1 cellular context compared by ENCODE assay signal in the genomic region with DNA sequence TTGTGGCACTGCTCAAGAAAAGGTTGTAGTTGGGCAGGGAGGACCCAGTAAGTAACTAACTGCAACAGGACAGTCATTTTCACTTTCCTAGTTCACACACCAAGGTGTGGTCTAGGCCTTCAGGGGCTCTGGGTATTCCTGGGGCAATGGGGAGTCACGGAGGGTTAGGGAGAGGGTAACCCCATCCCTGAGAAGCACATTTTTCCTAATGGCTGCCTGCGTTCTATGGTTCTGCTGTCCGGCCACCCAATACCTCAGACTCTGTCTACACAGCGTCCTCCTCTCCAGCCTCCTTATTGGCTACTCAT.
TF ChIP-seq lines count a peak whose summit lies in the region.

No MANE protein-coding gene starts in this region.

TF ChIP-seq in GM12878, 131 proteins besides CTCF, POLR2A, EP300 and RAD21:
- TF ChIP-seq PML (IDR thresholded peaks at IDR 0.05; ENCODE audit: low read length) (0 out of 2 replicates have a peak, but pooled peaks have one; percentile 42), ETV6 (conservative IDR thresholded peaks at IDR 0.05 in 1 of 2, IDR thresholded peaks at IDR 0.05 in 1 of 2; ENCODE audit: borderline replicate concordance in 1 of 2, low read depth in 1 of 2) (no peak), TAF1 (IDR thresholded peaks at IDR 0.05; ENCODE audit: borderline replicate concordance, low read depth, low read length) (no peak), YY1 (IDR thresholded peaks at IDR 0.05; ENCODE audit: low read depth, low read length) (peak; percentile 83), LARP7 (IDR thresholded peaks at IDR 0.05) (peak; percentile 40; the same call in 1 of the 2 replicates), ZBED1 (IDR thresholded peaks at IDR 0.05; ENCODE audit: borderline replicate concordance) (no peak), MYC (IDR thresholded peaks at IDR 0.05; ENCODE audit: insufficient read depth, insufficient read length, insufficient replicate concordance, low read length, severe bottlenecking) (peak; percentile 20)
- TF ChIP-seq, protein P1, sequence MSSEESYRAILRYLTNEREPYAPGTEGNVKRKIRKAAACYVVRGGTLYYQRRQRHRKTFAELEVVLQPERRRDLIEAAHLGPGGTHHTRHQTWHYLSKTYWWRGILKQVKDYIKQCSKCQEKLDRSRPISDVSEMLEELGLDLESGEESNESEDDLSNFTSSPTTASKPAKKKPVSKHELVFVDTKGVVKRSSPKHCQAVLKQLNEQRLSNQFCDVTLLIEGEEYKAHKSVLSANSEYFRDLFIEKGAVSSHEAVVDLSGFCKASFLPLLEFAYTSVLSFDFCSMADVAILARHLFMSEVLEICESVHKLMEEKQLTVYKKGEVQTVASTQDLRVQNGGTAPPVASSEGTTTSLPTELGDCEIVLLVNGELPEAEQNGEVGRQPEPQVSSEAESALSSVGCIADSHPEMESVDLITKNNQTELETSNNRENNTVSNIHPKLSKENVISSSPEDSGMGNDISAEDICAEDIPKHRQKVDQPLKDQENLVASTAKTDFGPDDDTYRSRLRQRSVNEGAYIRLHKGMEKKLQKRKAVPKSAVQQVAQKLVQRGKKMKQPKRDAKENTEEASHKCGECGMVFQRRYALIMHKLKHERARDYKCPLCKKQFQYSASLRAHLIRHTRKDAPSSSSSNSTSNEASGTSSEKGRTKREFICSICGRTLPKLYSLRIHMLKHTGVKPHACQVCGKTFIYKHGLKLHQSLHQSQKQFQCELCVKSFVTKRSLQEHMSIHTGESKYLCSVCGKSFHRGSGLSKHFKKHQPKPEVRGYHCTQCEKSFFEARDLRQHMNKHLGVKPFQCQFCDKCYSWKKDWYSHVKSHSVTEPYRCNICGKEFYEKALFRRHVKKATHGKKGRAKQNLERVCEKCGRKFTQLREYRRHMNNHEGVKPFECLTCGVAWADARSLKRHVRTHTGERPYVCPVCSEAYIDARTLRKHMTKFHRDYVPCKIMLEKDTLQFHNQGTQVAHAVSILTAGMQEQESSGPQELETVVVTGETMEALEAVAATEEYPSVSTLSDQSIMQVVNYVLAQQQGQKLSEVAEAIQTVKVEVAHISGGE (CRISPR knock-in tag; IDR thresholded peaks at IDR 0.05) = no peak
- TF ChIP-seq, protein P2, sequence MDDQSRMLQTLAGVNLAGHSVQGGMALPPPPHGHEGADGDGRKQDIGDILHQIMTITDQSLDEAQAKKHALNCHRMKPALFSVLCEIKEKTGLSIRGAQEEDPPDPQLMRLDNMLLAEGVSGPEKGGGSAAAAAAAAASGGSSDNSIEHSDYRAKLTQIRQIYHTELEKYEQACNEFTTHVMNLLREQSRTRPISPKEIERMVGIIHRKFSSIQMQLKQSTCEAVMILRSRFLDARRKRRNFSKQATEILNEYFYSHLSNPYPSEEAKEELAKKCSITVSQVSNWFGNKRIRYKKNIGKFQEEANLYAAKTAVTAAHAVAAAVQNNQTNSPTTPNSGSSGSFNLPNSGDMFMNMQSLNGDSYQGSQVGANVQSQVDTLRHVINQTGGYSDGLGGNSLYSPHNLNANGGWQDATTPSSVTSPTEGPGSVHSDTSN (IDR thresholded peaks at IDR 0.05; ENCODE audit: insufficient replicate concordance, low read depth, low read length) = no peak
